Comparison of ENCODE assay signal across 1 cellular context in the genomic region with DNA sequence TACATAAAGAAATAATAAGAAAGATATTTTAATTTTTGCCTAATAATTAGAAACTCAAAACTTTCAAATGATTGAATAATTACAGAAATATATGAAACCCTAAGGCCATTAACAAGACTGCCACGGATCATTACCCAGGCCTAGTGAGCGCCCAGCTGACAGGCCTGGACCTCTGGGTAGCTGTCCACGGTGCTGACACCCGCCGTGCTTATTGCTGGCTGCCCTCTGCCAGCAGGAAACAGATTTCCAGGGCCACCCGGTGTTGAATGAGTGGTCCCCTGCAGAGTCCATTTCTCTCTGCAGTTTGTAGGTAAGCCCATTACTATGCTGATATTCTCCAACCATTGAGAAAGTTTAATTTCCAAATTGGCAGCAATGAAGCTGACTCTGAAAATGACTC.
A peak's percentile ranks its signal among the peaks of the same experiment; 100 is the strongest.
TF ChIP-seq lines count a peak whose summit lies in the region.

No MANE protein-coding gene starts in this region.

TF ChIP-seq in GM12878, 131 proteins besides CTCF, POLR2A, EP300 and RAD21 (continued from another document):
- peak; percentile 96 for TF ChIP-seq REST (IDR thresholded peaks at IDR 0.05; ENCODE audit: low read depth, low read length)
TF ChIP-seq in GM12878: peak in this region for 1.
